In the genomic region with DNA sequence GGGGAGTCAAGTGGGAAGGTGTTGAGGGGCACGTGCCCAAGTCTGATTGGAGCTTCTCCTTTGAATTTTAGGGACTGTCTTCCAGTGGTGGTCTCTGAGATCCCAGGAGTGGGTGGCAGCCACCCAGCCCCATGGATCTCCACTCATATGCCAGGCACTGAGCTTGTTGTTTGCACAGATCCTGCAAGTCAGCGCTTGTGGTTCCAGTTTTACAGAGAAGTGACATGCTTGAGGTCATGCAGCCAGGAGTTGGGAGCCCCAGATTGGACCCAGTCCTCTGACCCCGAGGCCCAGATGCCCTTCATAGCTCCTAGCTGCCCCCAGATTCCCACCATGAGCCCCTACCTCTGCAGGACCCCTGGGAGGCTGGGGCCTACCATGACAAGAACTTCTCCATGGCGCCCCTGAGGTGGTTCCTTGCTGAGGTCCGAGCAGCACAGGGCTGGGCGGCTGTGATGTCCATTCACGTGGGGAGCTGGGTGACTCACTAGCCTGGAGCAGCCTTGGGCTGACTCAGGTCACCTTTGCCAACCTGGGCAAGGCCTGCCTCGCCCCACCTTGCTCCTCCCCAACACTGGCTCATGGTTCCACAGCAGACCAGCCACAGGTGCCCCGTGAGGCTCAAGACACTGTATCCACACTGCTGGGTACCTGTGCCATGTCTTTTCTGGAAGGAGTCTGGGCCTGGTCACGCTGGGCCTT, we compare ENCODE assay signal across 15 cellular contexts. TPM values are rescaled to one million over a fixed set of nuclear protein-coding genes. Genes with fewer than 3 reads are reported as not detected.
DNase-seq lines count a peak whose midpoint lies in the region; FAIRE-seq and TF ChIP-seq lines count a peak whose summit lies in the region.
"Had no signal": no experiment of that assay in that cellular context is flagged by ENCODE, and none has a peak within 500 bp of the region (broad histone marks: within the 10 kb centered on the region; RNA-seq: fewer than 3 reads in every experiment).

No MANE protein-coding gene starts in this region.

- no peak overlapping the region for H3K4me3 Mint-ChIP-seq in H9
- H3K4me3 Mint-ChIP-seq: activated naive CD4-positive, alpha-beta T cell treated with anti-CD3 and anti-CD28 coated beads, Interleukin-2, amount 10 ng/mL, durations not matched to agents 7 days and 5 days; stimulated activated naive CD8-positive, alpha-beta T cell treated with anti-CD3 and anti-CD28 coated beads, Interleukin-15, amount 100 ng/mL, for 72 hours; T-helper 2 cell treated with Interferon-gamma antibody and Interleukin-4, amounts not matched to agents 5 μg/mL and 100 μg/mL, for 36 hours had no signal

- TF ChIP-seq CTCF in adrenal gland (IDR thresholded peaks at IDR 0.05), result no peak
- no peak for TF ChIP-seq CTCF in keratinocyte (optimal IDR thresholded peaks at IDR 0.05 in 1 of 3, IDR thresholded peaks at IDR 0.05 in 1 of 3, conservative IDR thresholded peaks at IDR 0.05 in 1 of 3; ENCODE audit: extremely low read depth in 1 of 3, insufficient read depth in 2 of 3, low read length in 3 of 3)
- TF ChIP-seq CTCF in H9 (conservative IDR thresholded peaks at IDR 0.05), result no peak

- H3K4me1 Mint-ChIP-seq in H9, result peaks cover 19 to 37% of the 10 kb centered on the region in 2 experiments

- H3K27ac ChIP-seq in adrenal gland (peak overlapping the region in 4 of 5 donors; percentile 20 to 74 (median 52)), keratinocyte (ENCODE audit: control insufficient read depth, insufficient read depth, low read length) (no peak overlapping the region), small intestine (ENCODE audit: low read depth in 1 of 2, low read length in 1 of 2) (no peak overlapping the region), H9 (ENCODE audit: insufficient read length, low read depth, low read length) (no peak overlapping the region)
- H3K27ac ChIP-seq: cardiac muscle cell, heart right ventricle had no signal

- no peak overlapping the region for H2AK5ac ChIP-seq in H9 (ENCODE audit: insufficient read length, low read length)

- H4K91ac ChIP-seq in H9 (ENCODE audit: insufficient read length, low read depth, low read length), result no peak overlapping the region

- no peaks in the 10 kb centered on the region; a peak in 1 of 5 replicates for H3K9me3 Mint-ChIP-seq in H9
- H3K9me3 Mint-ChIP-seq: activated naive CD4-positive, alpha-beta T cell treated with anti-CD3 and anti-CD28 coated beads, Interleukin-2, amount 10 ng/mL, durations not matched to agents 7 days and 5 days; nephron; stimulated activated naive CD8-positive, alpha-beta T cell treated with anti-CD3 and anti-CD28 coated beads, Interleukin-15, amount 100 ng/mL, for 72 hours; T-helper 2 cell treated with Interferon-gamma antibody and Interleukin-4, amounts not matched to agents 5 μg/mL and 100 μg/mL, for 36 hours had no signal

- dilution Hi-C loops in keratinocyte (cut with MboI; ENCODE audit: extremely low pct_ligation_motif_present, low sequenced_read_pairs), result no loop called here

- H3K4me2 ChIP-seq in keratinocyte (ENCODE audit: control insufficient read depth, extremely low read depth, insufficient read depth, low read depth, low read length) (peak overlapping the region; percentile 34), H9 (ENCODE audit: insufficient read depth, insufficient read length, low read length) (no peak overlapping the region)

- no peak overlapping the region for H3K56ac ChIP-seq in H9 (ENCODE audit: insufficient read length, low read depth, low read length)

- H3K9ac ChIP-seq in keratinocyte (ENCODE audit: control insufficient read depth, extremely low read depth, insufficient read depth, low read length) (peak overlapping the region; percentile 20), H9 (ENCODE audit: extremely low read depth, insufficient read length, low read length) (no peak overlapping the region)

- no peaks in the 10 kb centered on the region for H3K27me3 ChIP-seq in adrenal gland
- H3K27me3 ChIP-seq in keratinocyte (ENCODE audit: control insufficient read depth, extremely low read depth, insufficient read depth, low read length), result no peaks in the 10 kb centered on the region
- no peaks in the 10 kb centered on the region for H3K27me3 ChIP-seq in small intestine (ENCODE audit: control insufficient read depth in 2 of 2, insufficient read depth in 2 of 2, low read length in 2 of 2)
- peaks cover 48% of the 10 kb centered on the region for H3K27me3 ChIP-seq in H9 (ENCODE audit: insufficient read depth, low read length)
- no peaks in the 10 kb centered on the region for H3K27me3 ChIP-seq in HAP-1 (ENCODE audit: low read depth)
- H3K27me3 ChIP-seq: cardiac muscle cell had no signal

- H2BK12ac ChIP-seq in H9 (ENCODE audit: insufficient read length, low read depth, low read length), result no peak overlapping the region

- no peak overlapping the region for H3K4ac ChIP-seq in H9 (ENCODE audit: low read depth, low read length)

- intact Hi-C loops in adrenal gland (cut with DNase I), result no loop called here

- H4K8ac ChIP-seq in H9 (replicated peaks; ENCODE audit: insufficient read length, low read depth, low read length), result no peak overlapping the region

- H3K9me1 ChIP-seq in keratinocyte (ENCODE audit: control insufficient read depth, extremely low read depth, insufficient read depth, low read length), result peaks cover 10% of the 10 kb centered on the region

- H3K14ac ChIP-seq in H9 (ENCODE audit: insufficient read depth, low read length), result no peak overlapping the region; the same call in 1 of the 2 replicates

- H3K4me1 ChIP-seq in adrenal gland (replicated peaks in 1 of 2) (peaks cover 28 to 82% of the 10 kb centered on the region in 2 donors), keratinocyte (ENCODE audit: control insufficient read depth, extremely low read depth, insufficient read depth, low read length) (peaks cover 37% of the 10 kb centered on the region), small intestine (ENCODE audit: control insufficient read depth in 2 of 2, insufficient read depth in 1 of 2, low read depth in 1 of 2, low read length in 1 of 2) (no peaks in the 10 kb centered on the region), H9 (ENCODE audit: insufficient read depth, low read length) (no peaks in the 10 kb centered on the region), HAP-1 (no peaks in the 10 kb centered on the region)

- H3K18ac ChIP-seq in H9 (ENCODE audit: insufficient read length, low read depth, low read length), result no peak overlapping the region

- H2BK5ac ChIP-seq in H9 (ENCODE audit: insufficient read length, low read length), result no peak overlapping the region

- H3K79me1 ChIP-seq in H9 (ENCODE audit: insufficient read depth, low read depth, low read length, poor library complexity, severe bottlenecking), result no peaks in the 10 kb centered on the region

- H2BK120ac ChIP-seq in H9 (ENCODE audit: low read depth, low read length, poor library complexity, severe bottlenecking), result no peak overlapping the region

- H3K79me2 ChIP-seq in keratinocyte (ENCODE audit: control insufficient read depth, insufficient read depth, low read length), result peaks cover 66% of the 10 kb centered on the region
- H3K79me2 ChIP-seq in H9 (ENCODE audit: insufficient read depth, low read length), result no peaks in the 10 kb centered on the region

- peak; percentile 98 for DNase-seq in H54 (ENCODE audit: insufficient read length, low spot score)
- peak in 6 of 7 donors; percentile 74 to 82 (median 78) for DNase-seq in adrenal gland
- DNase-seq in keratinocyte (ENCODE audit: low read depth, low spot score), result peak; percentile 48
- peak; percentile 68 for DNase-seq in small intestine
- DNase-seq in H9, result no peak
- DNase-seq in HAP-1 (ENCODE audit: low spot score in 2 of 2), result no peak
- DNase-seq in GM03348 (ENCODE audit: low spot score), result no peak
- no peak for DNase-seq in stimulated activated CD4-positive, alpha-beta T cell treated with anti-CD3 and anti-CD28 coated beads, Interleukin-15, amount 100 ng/mL, for 24 hours
- DNase-seq: activated CD8-positive, alpha-beta memory T cell treated with anti-CD3 and anti-CD28 coated beads, Interleukin-2, amount 50 U/mL, for 48 hours; heart right ventricle had no signal

- peak; percentile 6 for FAIRE-seq in H54 (lab: Jason Lieb, UNC)
- peak; percentile 51 for FAIRE-seq in keratinocyte (lab: Jason Lieb, UNC)
- no peak for FAIRE-seq in small intestine (lab: Jason Lieb, UNC)

- in situ Hi-C loops in HAP-1 (cut with MboI; ENCODE audit: low sequenced_read_pairs), result no loop called here

- H3K36me3 ChIP-seq in adrenal gland (replicated peaks in 1 of 2), result no peaks in the 10 kb centered on the region
- peaks cover 5% of the 10 kb centered on the region in 2 experiments for H3K36me3 ChIP-seq in keratinocyte (ENCODE audit: control insufficient read depth in 2 of 2, extremely low read depth in 1 of 2, insufficient read depth in 2 of 2, low read length in 2 of 2)
- H3K36me3 ChIP-seq in small intestine (ENCODE audit: control insufficient read depth in 2 of 2, insufficient read depth in 2 of 2, low read length in 2 of 2), result no peaks in the 10 kb centered on the region
- H3K36me3 ChIP-seq in HAP-1 (replicated peaks), result no peaks in the 10 kb centered on the region; the same call in 1 of the 2 replicates
- H3K36me3 ChIP-seq: cardiac muscle cell had no signal

- no peak overlapping the region for H2BK20ac ChIP-seq in H9 (ENCODE audit: low read depth, low read length, poor library complexity, severe bottlenecking)

- no peak for TF ChIP-seq POLR2A in H54 (IDR thresholded peaks at IDR 0.05; ENCODE audit: low read depth, low read length)
- TF ChIP-seq POLR2A in adrenal gland (IDR thresholded peaks at IDR 0.05), result no peak

- H3T11ph ChIP-seq in H9 (ENCODE audit: low read length), result no peak overlapping the region

- H3K4me3 ChIP-seq in adrenal gland (no peak overlapping the region), keratinocyte (ENCODE audit: control insufficient read depth in 2 of 3, extremely low read depth in 1 of 3, insufficient read depth in 2 of 3, low read depth in 1 of 3, low read length in 3 of 3) (no peak overlapping the region), small intestine (ENCODE audit: low read depth in 1 of 2, low read length in 2 of 2) (no peak overlapping the region), HAP-1 (no peak overlapping the region)
- H3K4me3 ChIP-seq: cardiac muscle cell, heart right ventricle had no signal

- no peak overlapping the region for H3K23ac ChIP-seq in H9 (ENCODE audit: insufficient read length, low read depth, low read length)

- H3K27me3 Mint-ChIP-seq in H9 (ENCODE audit: low read depth), result peaks cover 99% of the 10 kb centered on the region
- H3K27me3 Mint-ChIP-seq: stimulated activated naive CD8-positive, alpha-beta T cell treated with anti-CD3 and anti-CD28 coated beads, Interleukin-15, amount 100 ng/mL, for 72 hours had no signal

- peaks cover 9% of the 10 kb centered on the region for H3K23me2 ChIP-seq in H9 (ENCODE audit: insufficient read length, low read depth, low read length, poor library complexity, severe bottlenecking)

- no peak overlapping the region for H3K27ac Mint-ChIP-seq in H9
- H3K27ac Mint-ChIP-seq: activated naive CD4-positive, alpha-beta T cell treated with anti-CD3 and anti-CD28 coated beads, Interleukin-2, amount 10 ng/mL, durations not matched to agents 7 days and 5 days; nephron; T-helper 2 cell treated with Interferon-gamma antibody and Interleukin-4, amounts not matched to agents 5 μg/mL and 100 μg/mL, for 36 hours had no signal

- H4K20me1 ChIP-seq in keratinocyte (ENCODE audit: control insufficient read depth, extremely low read depth, insufficient read depth, low read length) (peaks cover 42% of the 10 kb centered on the region), H9 (ENCODE audit: control insufficient read depth, insufficient read depth, insufficient read length) (no peaks in the 10 kb centered on the region)

- H2BK15ac ChIP-seq in H9 (ENCODE audit: low read depth, low read length), result no peak overlapping the region

- 37 to 72% (median 65%) methylated on average over 6 to 10 of the region's 10 CpGs for WGBS in adrenal gland, 4 donors
- WGBS in small intestine, 3 donors, result 76 to 84% (median 80%) methylated on average over 10 of the region's 10 CpGs
- WGBS in H9 (ENCODE audit: extremely low coverage, insufficient read length, low lambda C conversion rate), result no CpG with 5 or more reads among the region's 10 CpGs

- H3K36me3 Mint-ChIP-seq in H9 (ENCODE audit: insufficient read depth in 1 of 3, low read depth in 3 of 3), result no peaks in the 10 kb centered on the region

- no peak overlapping the region for H2AFZ ChIP-seq in keratinocyte (ENCODE audit: control insufficient read depth, low read length)
- no peak overlapping the region for H2AFZ ChIP-seq in H9 (ENCODE audit: low read length)

- H3K9me3 ChIP-seq in adrenal gland (replicated peaks in 1 of 3), result no peaks in the 10 kb centered on the region
- no peaks in the 10 kb centered on the region for H3K9me3 ChIP-seq in keratinocyte (ENCODE audit: control insufficient read depth, low read depth, low read length)
- no peaks in the 10 kb centered on the region for H3K9me3 ChIP-seq in small intestine (ENCODE audit: control insufficient read depth, low read depth)
- H3K9me3 ChIP-seq in H9 (ENCODE audit: control insufficient read depth, low read depth, low read length), result no peaks in the 10 kb centered on the region
- no peaks in the 10 kb centered on the region for H3K9me3 ChIP-seq in HAP-1
- H3K9me3 ChIP-seq: heart right ventricle had no signal

- no peak overlapping the region for H4K5ac ChIP-seq in H9 (ENCODE audit: insufficient read length, low read depth, low read length)

RNA-seq across cellular contexts. Expression of a gene that starts 47.4 kb away (rescaled TPM):
- total RNA-seq in adrenal gland, result 10 to 100 TPM; 14.7 to 37.3 (median 28.1) TPM
- 10 to 100 TPM in 2 of 3 donors, 1 to 10 TPM in 1; 4.2 to 31.2 (median 14.6) TPM for polyA plus RNA-seq in adrenal gland
- polyA plus RNA-seq in keratinocyte, result 2.6 to 3.8 TPM (median 3.2 TPM) in 3 replicates
- polyA plus RNA-seq in keratinocyte (2011; ENCODE audit: low read depth), result 4.4 TPM
- polyA plus RNA-seq in keratinocyte (2011; cell fraction: cytosol; rRNA removed), result 1.5 and 4.3 TPM in 2 replicates
- 12.7 and 22.4 TPM in 2 replicates for polyA plus RNA-seq in keratinocyte (2011; cell fraction: nucleus; rRNA removed)
- polyA plus RNA-seq in keratinocyte (2012; ENCODE audit: low replicate concordance), result 7.9 and 17.1 TPM in 2 replicates
- 7.0 to 17.7 TPM (median 7.2 TPM) in 3 replicates for polyA minus RNA-seq in keratinocyte
- 12.1 TPM for polyA minus RNA-seq in keratinocyte (2011; cell fraction: cytosol; rRNA and poly(A)+ RNA removed)
- 16.7 and 20.6 TPM in 2 replicates for polyA minus RNA-seq in keratinocyte (2011; cell fraction: nucleus; rRNA and poly(A)+ RNA removed)
- 1 to 10 TPM; 2.4 to 9.3 (median 3.1) TPM for polyA plus RNA-seq in small intestine
- 1.5 and 1.9 TPM in 2 replicates for total RNA-seq in H9 (2021)

Comparison
In these comparisons a context has a peak if more than half of its experiments do, and no peak if none do; other contexts are left out.
1. DNase-seq: peak in H54 (single experiment), adrenal gland (6 of 7), keratinocyte (single experiment) and small intestine (single experiment); none in H9 (single experiment), HAP-1 (0 of 2), GM03348 (single experiment) and stimulated activated CD4-positive, alpha-beta T cell treated with anti-CD3 and anti-CD28 coated beads, Interleukin-15, amount 100 ng/mL, for 24 hours (single experiment).
2. H3K27ac ChIP-seq: peak in adrenal gland (4 of 5); none in keratinocyte (single experiment), small intestine (0 of 2) and H9 (single experiment).